In genomic region chr4:108744307-108744706, GRCh38 we compare ENCODE assay signal across 1 cellular context.
A peak's percentile ranks its signal among the peaks of the same experiment; 100 is the strongest.
TF ChIP-seq lines count a peak whose summit lies in the region.

No MANE protein-coding gene starts in this region.

TF ChIP-seq in HepG2, 621 proteins besides CTCF, POLR2A, EP300 and RAD21:
- TF ChIP-seq TEAD3 (CRISPR knock-in tag; optimal IDR thresholded peaks at IDR 0.05; ENCODE audit: borderline replicate concordance) (peak; percentile 36), SALL1 (CRISPR knock-in tag; IDR thresholded peaks at IDR 0.05) (peak; percentile 57), HNF4A (CRISPR knock-in tag; IDR thresholded peaks at IDR 0.05) (peak; percentile 78), CHD4 (IDR thresholded peaks at IDR 0.05; ENCODE audit: borderline replicate concordance, low read length) (no peak), SYNCRIP (IDR thresholded peaks at IDR 0.05; ENCODE audit: insufficient read depth, low read depth, low read length) (no peak), PAXIP1 (CRISPR knock-in tag; conservative IDR thresholded peaks at IDR 0.05) (0 out of 2 replicates have a peak, but pooled peaks have one; percentile 20)
